ENCODE assay signal across 21 cellular contexts in genomic region chr4:110107868-110108267, GRCh38.
A peak's percentile ranks its signal among the peaks of the same experiment; 100 is the strongest.
DNase-seq lines count a peak whose midpoint lies in the region; ATAC-seq and TF ChIP-seq lines count a peak whose summit lies in the region.
"Had no signal": no experiment of that assay in that cellular context is flagged by ENCODE, and none has a peak within 500 bp of the region (broad histone marks: within the 10 kb centered on the region; RNA-seq: fewer than 3 reads in every experiment).

No MANE protein-coding gene starts in this region.

- H3K4me1 ChIP-seq in A673 (ENCODE audit: insufficient read depth, low read length, poor library complexity, severe bottlenecking) (peaks cover 27% of the 10 kb centered on the region), GM23248 (ENCODE audit: insufficient read depth) (peaks cover 36% of the 10 kb centered on the region), RWPE2 (ENCODE audit: insufficient read depth, poor library complexity, severe bottlenecking) (peaks cover 22% of the 10 kb centered on the region)
- H3K4me1 ChIP-seq: body of pancreas had no signal

- H3K27me3 ChIP-seq in A673 (replicated peaks; ENCODE audit: insufficient read depth, low read depth, low read length, poor library complexity): no peaks in the 10 kb centered on the region
- no peaks in the 10 kb centered on the region for H3K27me3 ChIP-seq in GM23248 (replicated peaks; ENCODE audit: insufficient read depth)
- no peaks in the 10 kb centered on the region for H3K27me3 ChIP-seq in RWPE2 (ENCODE audit: insufficient read depth, poor library complexity, severe bottlenecking)
- H3K27me3 ChIP-seq: body of pancreas, esophagus muscularis mucosa, neutrophil, right atrium auricular region had no signal

- H2AFZ ChIP-seq in GM23248: no peak overlapping the region

- no peaks in the 10 kb centered on the region for H3K9me2 ChIP-seq in GM23248 (ENCODE audit: insufficient read depth)

- H3K4me2 ChIP-seq in GM23248 (ENCODE audit: unreplicated experiment): no peak overlapping the region

- H3K36me3 ChIP-seq in A673 (ENCODE audit: insufficient read depth, low read length, poor library complexity, severe bottlenecking) (peaks cover 8% of the 10 kb centered on the region), GM23248 (ENCODE audit: low read depth) (no peaks in the 10 kb centered on the region; the same call in 1 of the 2 replicates), RWPE2 (ENCODE audit: low read depth) (peaks cover 26% of the 10 kb centered on the region)
- H3K36me3 ChIP-seq: esophagus muscularis mucosa, neutrophil, right atrium auricular region had no signal

- H3K27ac ChIP-seq in A673 (ENCODE audit: low read depth, low read length, poor library complexity, severe bottlenecking) (peak overlapping the region; percentile 23), GM23248 (no peak overlapping the region), RWPE2 (ENCODE audit: poor library complexity, severe bottlenecking) (peak overlapping the region; percentile 47)
- H3K27ac ChIP-seq: body of pancreas, esophagus muscularis mucosa, neutrophil, right atrium auricular region had no signal

- H3K9ac ChIP-seq in GM23248: no peak overlapping the region

- POLR2A ChIA-PET in A673 (lab: Charles Lee; ENCODE audit: low non-redundant PET): no interaction called here

- H3K4me3 ChIP-seq in A673 (ENCODE audit: low read depth, low read length, poor library complexity, severe bottlenecking): no peak overlapping the region
- H3K4me3 ChIP-seq in GM23248: no peak overlapping the region
- no peak overlapping the region for H3K4me3 ChIP-seq in RWPE2 (ENCODE audit: severe bottlenecking)
- H3K4me3 ChIP-seq: body of pancreas, esophagus muscularis mucosa, right atrium auricular region had no signal

- intact Hi-C loops in A673 (cut with micrococcal nuclease; ENCODE audit: unreplicated experiment): no loop called here

- DNase-seq in A673 (ENCODE audit: low spot score): no peak
- peak; percentile 41 for DNase-seq in GM23248
- DNase-seq in RWPE2 (ENCODE audit: low spot score): no peak
- DNase-seq in fibroblast of peridontal ligament (ENCODE audit: extremely low read depth): peak; percentile 40
- DNase-seq in pons (ENCODE audit: low spot score): no peak
- no peak for DNase-seq in activated CD4-positive, alpha-beta T cell treated with anti-CD3 and anti-CD28 coated beads, Interleukin-2, amount 50 U/mL, for 1 hour
- DNase-seq: activated CD4-positive, alpha-beta T cell treated with anti-CD3 and anti-CD28 coated beads, Interleukin-2, amount 50 U/mL, for 48 hours; activated T-cell treated with anti-CD3 and anti-CD28 coated beads, Interleukin-2, amount 50 U/mL, for 24 hours; body of pancreas; Calu3; dermis blood vessel endothelial cell; hippocampal formation; kidney glomerular epithelial cell; midbrain; NCI-H2171; stimulated activated CD4-positive, alpha-beta T cell treated with anti-CD3 and anti-CD28 coated beads, Interleukin-2, amount 100 ng/mL, for 24 hours had no signal

- no peak for TF ChIP-seq CTCF in A673 (conservative IDR thresholded peaks at IDR 0.05; ENCODE audit: low read depth, low read length)
- no peak for TF ChIP-seq CTCF in RWPE2 (IDR thresholded peaks at IDR 0.05; ENCODE audit: poor library complexity, severe bottlenecking)

- in situ Hi-C loops in GM23248 (cut with MboI): no loop called here

- no peaks in the 10 kb centered on the region for H4K20me1 ChIP-seq in GM23248 (ENCODE audit: insufficient read depth)

- BruUV-seq in A673 (replicated peaks; lab: Mats Ljungman, UMichigan): no TSS peak

- no peaks in the 10 kb centered on the region for H3K79me2 ChIP-seq in GM23248 (ENCODE audit: insufficient read depth)

- H3F3A ChIP-seq in GM23248 (ENCODE audit: insufficient read depth): peaks cover 5% of the 10 kb centered on the region; the same call in 1 of the 2 replicates

- CTCF ChIA-PET in A673 (lab: Charles Lee): no interaction called here

- H3K9me3 ChIP-seq in A673 (ENCODE audit: low read depth, low read length, poor library complexity, severe bottlenecking) (no peaks in the 10 kb centered on the region), GM23248 (ENCODE audit: low read depth) (no peaks in the 10 kb centered on the region), RWPE2 (ENCODE audit: severe bottlenecking) (no peaks in the 10 kb centered on the region)
- H3K9me3 ChIP-seq: body of pancreas, esophagus muscularis mucosa, neutrophil, right atrium auricular region had no signal

- ATAC-seq in RWPE2 (ENCODE audit: low read depth) (peak; percentile 29; the same call in 1 of the 3 replicates), esophagus mucosa (no peak), HG03135 (IDR thresholded peaks at IDR 0.05; ENCODE audit: unreplicated experiment) (no peak)
- ATAC-seq: body of pancreas had no signal

Comparison
In these comparisons a context has a peak if more than half of its experiments do, and no peak if none do; other contexts are left out.
1. DNase-seq: peak in GM23248 (single experiment) and fibroblast of peridontal ligament (single experiment); none in A673 (single experiment), RWPE2 (single experiment), pons (single experiment) and activated CD4-positive, alpha-beta T cell treated with anti-CD3 and anti-CD28 coated beads, Interleukin-2, amount 50 U/mL, for 1 hour (single experiment).